In genomic region chr12:93468008-93468371, GRCh38 we compare ENCODE assay signal across 8 cellular contexts. TPM values are rescaled to one million over a fixed set of nuclear protein-coding genes. Genes with fewer than 3 reads are reported as not detected.
DNase-seq lines count a peak whose midpoint lies in the region; ATAC-seq and TF ChIP-seq lines count a peak whose summit lies in the region.

No MANE protein-coding gene starts in this region.

- peak overlapping the region; percentile 92 for H2AFZ ChIP-seq in DND-41 (ENCODE audit: low read depth, low read length)

- POLR2A ChIA-PET in naive thymus-derived CD8-positive, alpha-beta T cell (lab: Charles Lee), result interaction anchor here (0.5 to 2.9 kb wide), 9 partner anchors 18 to 1604 kb away, joined by 3 to 19 read pairs (median 5); partner anchors contain the start of genes EEA1 and UBE2N

- H3K36me3 ChIP-seq in DND-41 (ENCODE audit: insufficient read depth, low read length) (peaks cover 36% of the 10 kb centered on the region), KOPT-K1 (ENCODE audit: insufficient read depth, low read length) (peaks cover 37% of the 10 kb centered on the region)

- DNase-seq in DND-41, result no peak
- DNase-seq in naive thymus-derived CD8-positive, alpha-beta T cell, result no peak
- DNase-seq in UCSD-AML1 (lab: John Stamatoyannopoulos, UW; ENCODE audit: unreplicated experiment), result no peak
- DNase-seq in GDM1 (lab: John Stamatoyannopoulos, UW), result no peak
- DNase-seq in NCI-H2081 (lab: John Stamatoyannopoulos, UW), result no peak

- H3K4me3 Mint-ChIP-seq in dendritic cell treated with granulocyte-macrophage colony-stimulating factor and Interleukin-4, amounts not matched to agents 40 ng/mL and 50 ng/mL, for 4 days, result peak overlapping the region; percentile 81
- peak overlapping the region; percentile 83 to 96 (median 92) for H3K4me3 Mint-ChIP-seq in naive thymus-derived CD8-positive, alpha-beta T cell

- H3K9me3 Mint-ChIP-seq in dendritic cell treated with granulocyte-macrophage colony-stimulating factor and Interleukin-4, amounts not matched to agents 40 ng/mL and 50 ng/mL, for 4 days, result no peaks in the 10 kb centered on the region
- no peaks in the 10 kb centered on the region for H3K9me3 Mint-ChIP-seq in naive thymus-derived CD8-positive, alpha-beta T cell

- peaks cover 19% of the 10 kb centered on the region for H3K4me1 Mint-ChIP-seq in dendritic cell treated with granulocyte-macrophage colony-stimulating factor and Interleukin-4, amounts not matched to agents 40 ng/mL and 50 ng/mL, for 4 days (ENCODE audit: low read depth)
- peaks cover 16 to 39% (median 35%) of the 10 kb centered on the region in 4 donors for H3K4me1 Mint-ChIP-seq in naive thymus-derived CD8-positive, alpha-beta T cell

- H3K27ac Mint-ChIP-seq in dendritic cell treated with granulocyte-macrophage colony-stimulating factor and Interleukin-4, amounts not matched to agents 40 ng/mL and 50 ng/mL, for 4 days, result peak overlapping the region; percentile 89
- peak overlapping the region; percentile 77 to 98 (median 97) for H3K27ac Mint-ChIP-seq in naive thymus-derived CD8-positive, alpha-beta T cell

- peaks cover 19% of the 10 kb centered on the region for H3K36me3 Mint-ChIP-seq in dendritic cell treated with granulocyte-macrophage colony-stimulating factor and Interleukin-4, amounts not matched to agents 40 ng/mL and 50 ng/mL, for 4 days (ENCODE audit: low read depth)
- peaks cover 0 to 22% (median 5%) of the 10 kb centered on the region in 3 donors for H3K36me3 Mint-ChIP-seq in naive thymus-derived CD8-positive, alpha-beta T cell

- H3K4me3 ChIP-seq in DND-41 (ENCODE audit: low read depth in 1 of 2, low read length in 2 of 2), result peak overlapping the region; percentile 63 to 83

- H3K4me2 ChIP-seq in DND-41 (ENCODE audit: insufficient read depth, low read length), result peak overlapping the region; percentile 81

- intact Hi-C loops in dendritic cell treated with granulocyte-macrophage colony-stimulating factor and Interleukin-4, amounts not matched to agents 40 ng/mL and 50 ng/mL, for 4 days (cut with micrococcal nuclease), result no loop called here

- TF ChIP-seq CTCF in DND-41 (IDR thresholded peaks at IDR 0.05; ENCODE audit: borderline replicate concordance, extremely low read depth, low read length, poor library complexity, severe bottlenecking), result no peak

- H3K9me3 ChIP-seq in DND-41 (ENCODE audit: insufficient read depth, low read length, severe bottlenecking) (no peaks in the 10 kb centered on the region), KOPT-K1 (ENCODE audit: insufficient read depth, low read length, poor library complexity, severe bottlenecking) (no peaks in the 10 kb centered on the region)

- peak; percentile 25 for ATAC-seq in DND-41 (ENCODE audit: insufficient read depth, low read depth)
- peak; percentile 14 for ATAC-seq in GM21447 (IDR thresholded peaks at IDR 0.05; ENCODE audit: unreplicated experiment)
- ATAC-seq in naive thymus-derived CD8-positive, alpha-beta T cell, result no peak

- peaks cover 22% of the 10 kb centered on the region for H3K4me1 ChIP-seq in DND-41 (ENCODE audit: insufficient read depth, low read length)

- no peaks in the 10 kb centered on the region for H3K27me3 Mint-ChIP-seq in dendritic cell treated with granulocyte-macrophage colony-stimulating factor and Interleukin-4, amounts not matched to agents 40 ng/mL and 50 ng/mL, for 4 days
- no peaks in the 10 kb centered on the region for H3K27me3 Mint-ChIP-seq in naive thymus-derived CD8-positive, alpha-beta T cell

- peaks cover 57% of the 10 kb centered on the region for H3K79me2 ChIP-seq in DND-41 (ENCODE audit: insufficient read depth, low read length)

- H4K20me1 ChIP-seq in DND-41 (ENCODE audit: insufficient read depth, low read length), result no peaks in the 10 kb centered on the region

- H3K27me3 ChIP-seq in DND-41 (ENCODE audit: insufficient read depth, low read length, poor library complexity), result no peaks in the 10 kb centered on the region

- peak overlapping the region; percentile 75 for H3K9ac ChIP-seq in DND-41 (ENCODE audit: low read depth, low read length)

- H3K27ac ChIP-seq in DND-41 (ENCODE audit: low read length) (peak overlapping the region; percentile 87), KOPT-K1 (ENCODE audit: low read depth, low read length, poor library complexity, severe bottlenecking) (peak overlapping the region; percentile 80)

RNA-seq across cellular contexts. Expression of gene MRPL42, which starts 0.7 kb away (rescaled TPM):
- 10 to 100 TPM; 35.6 to 40.8 TPM for total RNA-seq in naive thymus-derived CD8-positive, alpha-beta T cell
- 10 to 100 TPM; 62.4 to 64.6 (median 64.2) TPM for polyA plus RNA-seq in naive thymus-derived CD8-positive, alpha-beta T cell

RNA-seq across cellular contexts. Expression of gene UBE2N, which starts 26.2 kb away (rescaled TPM):
- 10 to 100 TPM; 66.8 to 73.4 TPM for total RNA-seq in naive thymus-derived CD8-positive, alpha-beta T cell
- 100 to 1,000 TPM; 117 to 123 (median 118) TPM for polyA plus RNA-seq in naive thymus-derived CD8-positive, alpha-beta T cell

Comparison
In these comparisons a context has a peak if more than half of its experiments do, and no peak if none do; other contexts are left out.
1. ATAC-seq: peak in DND-41 (single experiment) and GM21447 (single experiment); none in naive thymus-derived CD8-positive, alpha-beta T cell (0 of 2).